ENCODE assay signal across 8 cellular contexts in genomic region chr11:19679952-19680823, GRCh38. TPM values are rescaled to one million over a fixed set of nuclear protein-coding genes. Genes with fewer than 3 reads are reported as not detected.
A peak's percentile ranks its signal among the peaks of the same experiment; 100 is the strongest.
DNase-seq lines count a peak whose midpoint lies in the region; ATAC-seq and TF ChIP-seq lines count a peak whose summit lies in the region.

No MANE protein-coding gene starts in this region.

- H3K4me3 ChIP-seq in brain microvascular endothelial cell (ENCODE audit: low read depth, low read length) = no peak overlapping the region

- peaks cover 7% of the 10 kb centered on the region for H3K27me3 Mint-ChIP-seq in HFFc6 (ENCODE audit: insufficient read depth)

- ATAC-seq in HG03457 (IDR thresholded peaks at IDR 0.05; ENCODE audit: unreplicated experiment) (no peak), GM18909 (IDR thresholded peaks at IDR 0.05; ENCODE audit: poor library complexity, unreplicated experiment) (no peak)
- ATAC-seq in stimulated activated naive CD8-positive, alpha-beta T cell treated with anti-CD3 and anti-CD28 coated beads, Interleukin-15, Interleukin-2, amounts not matched to agents 100 U/mL and 50 U/mL, for 24 hours = no peak

- peak overlapping the region; percentile 74 for H3K4me3 Mint-ChIP-seq in HFFc6

- in situ Hi-C loops in brain microvascular endothelial cell (cut with HindIII; ENCODE audit: low pct_ligation_motif_present, low sequenced_read_pairs) = no loop called here

- H3K4me1 Mint-ChIP-seq in HFFc6 (ENCODE audit: low read depth) = peaks cover 64% of the 10 kb centered on the region

- no peaks in the 10 kb centered on the region for H3K36me3 Mint-ChIP-seq in HFFc6 (ENCODE audit: low read depth)

- no peaks in the 10 kb centered on the region for H3K27me3 ChIP-seq in brain microvascular endothelial cell (replicated peaks)

- H3K27ac Mint-ChIP-seq in HFFc6 = peak overlapping the region; percentile 96

- DNase-seq in HFFc6 (peak; percentile 96), brain microvascular endothelial cell (peak; percentile 98), islet precursor cell (peak; percentile 96), smooth muscle cell of the brain vasculature (ENCODE audit: low read depth, low spot score) (peak; percentile 94), CD1c-positive myeloid dendritic cell (ENCODE audit: extremely low spot score) (no peak)
- DNase-seq in stimulated activated naive CD8-positive, alpha-beta T cell treated with anti-CD3 and anti-CD28 coated beads, Interleukin-15, Interleukin-2, amounts not matched to agents 100 U/mL and 50 U/mL, for 24 hours = no peak

- peak overlapping the region; percentile 65 for H3K27ac ChIP-seq in brain microvascular endothelial cell

- H3K36me3 ChIP-seq in brain microvascular endothelial cell (replicated peaks) = no peaks in the 10 kb centered on the region

- TF ChIP-seq CTCF in HFFc6 (IDR thresholded peaks at IDR 0.05) = no peak; the same call in none of the 2 replicates
- peak; percentile 39 for TF ChIP-seq CTCF in brain microvascular endothelial cell (IDR thresholded peaks at IDR 0.05; ENCODE audit: low read depth, low read length, missing control alignments)

- H3K9me3 Mint-ChIP-seq in HFFc6 = no peaks in the 10 kb centered on the region

RNA-seq across cellular contexts. Expression of gene NAV2, which starts 32.4 kb away (rescaled TPM):
- 10 to 100 TPM; 12.4 to 34.9 (median 31.8) TPM for total RNA-seq in HFFc6 (2021; fragmentation: NEBNext Ultra II Directional; extraction: Animal tissue kit (Norgen Biotek cat#: 25700))

Comparison
In these comparisons a context has a peak if more than half of its experiments do, and no peak if none do; other contexts are left out.
1. DNase-seq: peak in HFFc6 (single experiment), brain microvascular endothelial cell (single experiment), islet precursor cell (single experiment) and smooth muscle cell of the brain vasculature (single experiment); none in stimulated activated naive CD8-positive, alpha-beta T cell treated with anti-CD3 and anti-CD28 coated beads, Interleukin-15, Interleukin-2, amounts not matched to agents 100 U/mL and 50 U/mL, for 24 hours (single experiment) and CD1c-positive myeloid dendritic cell (single experiment).